8 cellular contexts compared by ENCODE assay signal in the genomic region with DNA sequence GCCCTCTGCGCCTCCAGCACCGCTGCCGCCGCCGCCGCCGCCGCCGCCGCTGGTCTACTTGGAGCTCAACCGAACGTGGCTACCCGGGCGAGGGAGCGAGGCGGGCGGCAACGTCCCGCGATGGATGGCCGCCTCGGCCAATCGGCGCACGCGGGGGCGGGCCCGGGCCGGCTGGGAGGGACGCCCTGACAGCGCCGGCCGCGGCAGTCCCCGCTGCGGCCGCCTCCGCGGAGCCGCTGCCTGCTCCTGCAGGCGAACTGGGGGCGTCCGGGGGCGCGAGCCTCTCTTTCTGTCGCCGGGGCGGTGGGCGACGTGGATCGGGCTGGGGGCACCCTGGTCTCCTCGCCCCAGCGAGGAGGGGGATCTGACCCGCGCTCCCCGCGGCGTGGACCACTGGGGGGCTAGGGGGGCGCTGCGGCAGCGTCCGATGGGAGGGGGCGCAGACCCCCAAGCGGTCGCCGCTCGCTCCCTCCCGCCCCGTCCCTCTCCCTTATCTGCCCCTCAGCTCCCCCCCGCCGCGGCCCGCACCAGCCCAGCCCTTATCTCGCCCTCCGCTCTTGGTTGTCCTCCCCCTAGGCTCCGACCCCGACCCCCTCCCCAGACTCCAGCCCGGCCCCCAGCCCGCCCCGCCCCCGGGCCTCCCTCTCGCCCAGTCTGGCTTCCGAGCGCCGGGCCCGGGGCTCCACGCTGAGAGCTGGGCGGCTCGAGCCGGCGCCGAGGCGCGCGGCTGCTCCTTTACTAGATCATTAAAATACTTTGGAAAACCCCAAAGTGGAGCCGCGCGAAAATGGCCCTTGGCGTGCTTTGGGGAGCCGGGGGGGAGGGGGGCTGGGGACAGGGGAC. TPM values are rescaled to one million over a fixed set of nuclear protein-coding genes. Genes with fewer than 3 reads are reported as not detected.
DNase-seq lines count a peak whose midpoint lies in the region; ATAC-seq and TF ChIP-seq lines count a peak whose summit lies in the region.

Gene SSBP3 (minus strand): TSS at position 56 of the 843 bp plus-strand sequence.

- peaks cover 12 to 23% of the 10 kb centered on the region in 2 donors for H3K4me1 ChIP-seq in breast epithelium

- peaks cover 38% of the 10 kb centered on the region for H3K36me3 ChIP-seq in WERI-Rb-1
- H3K36me3 ChIP-seq in breast epithelium: no peaks in the 10 kb centered on the region

- intact Hi-C loops in breast epithelium (cut with DNase I; ENCODE audit: low total_unique reads): loop anchor here (2.0 to 10.0 kb wide), 3 partner anchors 82 to 398 kb away; partner anchors contain the start of gene TTC22

- TF ChIP-seq POLR2A in GM18526 (IDR thresholded peaks at IDR 0.05; ENCODE audit: extremely low read depth, insufficient read length): peak; percentile 57
- no peak for TF ChIP-seq POLR2A in breast epithelium (IDR thresholded peaks at IDR 0.05)

- no peaks in the 10 kb centered on the region for H3K27me3 ChIP-seq in WERI-Rb-1 (ENCODE audit: insufficient read depth, low read depth, severe bottlenecking)
- no peaks in the 10 kb centered on the region for H3K27me3 ChIP-seq in breast epithelium

- peak within 1 kb of the TSS; percentile 90 for H3K27ac ChIP-seq in WERI-Rb-1
- peak within 1 kb of the TSS; percentile 89 to 98 for H3K27ac ChIP-seq in breast epithelium

- peak; percentile 75 for ATAC-seq in HG03095 (IDR thresholded peaks at IDR 0.05; ENCODE audit: unreplicated experiment)

- H3K9me3 ChIP-seq in WERI-Rb-1 (ENCODE audit: severe bottlenecking): no peaks in the 10 kb centered on the region
- no peaks in the 10 kb centered on the region for H3K9me3 ChIP-seq in breast epithelium

- peak within 1 kb of the TSS; percentile 79 for H3K4me3 ChIP-seq in WERI-Rb-1 (ENCODE audit: low read depth, low read length)
- peak within 1 kb of the TSS; percentile 94 to 99 (median 96) for H3K4me3 ChIP-seq in breast epithelium

- no peak for TF ChIP-seq CTCF in WERI-Rb-1 (IDR thresholded peaks at IDR 0.05; ENCODE audit: low read depth, low read length)
- no peak for TF ChIP-seq CTCF in breast epithelium (IDR thresholded peaks at IDR 0.05)

- peak; percentile 92 for DNase-seq in 8988T
- peak; percentile 89 for DNase-seq in NCI-H2171 (lab: John Stamatoyannopoulos, UW)
- DNase-seq in WERI-Rb-1: peak; percentile 92
- peak; percentile 87 to 88 for DNase-seq in breast epithelium (ENCODE audit: low spot score in 2 of 2)
- peak; percentile 95 for DNase-seq in iPS-NIHi7 (ENCODE audit: extremely low spot score)
- peak; percentile 82 for DNase-seq in smooth muscle cell of the brain vasculature (ENCODE audit: low read depth, low spot score)

RNA-seq across cellular contexts. Expression of gene SSBP3, which starts in this region (rescaled TPM):
- total RNA-seq in breast epithelium: 10 to 100 TPM; 21.3 to 28.0 (median 25.6) TPM

Comparison
In these comparisons a context has a peak if more than half of its experiments do, and no peak if none do; other contexts are left out.
1. Peak in every context shown above with its lines: DNase-seq, ATAC-seq, H3K4me3 ChIP-seq and H3K27ac ChIP-seq.